11 cellular contexts compared by ENCODE assay signal in the genomic region with DNA sequence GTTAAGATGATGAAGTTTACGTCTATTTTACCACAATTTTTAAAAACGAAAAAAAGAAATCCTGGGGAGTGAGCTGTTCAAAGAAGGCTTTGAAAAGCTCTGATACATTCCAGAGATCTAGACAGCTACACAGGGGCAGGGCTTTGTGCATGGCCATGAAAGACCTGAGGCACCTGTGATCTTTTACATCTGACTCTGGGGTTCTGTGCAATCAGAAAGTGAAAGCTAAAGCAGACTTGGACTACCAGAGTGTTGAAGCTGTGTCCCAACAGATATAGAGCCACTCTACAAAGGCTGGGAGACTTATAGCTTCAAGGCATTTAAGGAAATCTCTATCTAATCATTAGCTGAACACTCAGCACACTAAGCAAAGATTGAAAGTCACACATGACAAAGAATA. TPM values are rescaled to one million over a fixed set of nuclear protein-coding genes. Genes with fewer than 3 reads are reported as not detected.
DNase-seq lines count a peak whose midpoint lies in the region; ATAC-seq, FAIRE-seq and TF ChIP-seq lines count a peak whose summit lies in the region.
"Had no signal": no experiment of that assay in that cellular context is flagged by ENCODE, and none has a peak within 500 bp of the region (broad histone marks: within the 10 kb centered on the region; RNA-seq: fewer than 3 reads in every experiment).

No MANE protein-coding gene starts in this region.

- peak; percentile 70 for ATAC-seq in GM19468 (IDR thresholded peaks at IDR 0.05; ENCODE audit: extremely low read depth, unreplicated experiment)
- peak; percentile 59 for ATAC-seq in HG03103 (IDR thresholded peaks at IDR 0.05; ENCODE audit: low read depth, unreplicated experiment)
- no peak for ATAC-seq in GM21360 (IDR thresholded peaks at IDR 0.05; ENCODE audit: unreplicated experiment)
- ATAC-seq in heart left ventricle: no peak
- ATAC-seq: activated CD4-positive, alpha-beta T cell treated with anti-CD3 and anti-CD28 coated beads for 36 hours had no signal

- TF ChIP-seq CTCF in epithelial cell of proximal tubule (conservative IDR thresholded peaks at IDR 0.05; ENCODE audit: low read depth, low read length) (no peak), prostate gland (IDR thresholded peaks at IDR 0.05) (no peak), heart left ventricle (IDR thresholded peaks at IDR 0.05) (no peak)

- intact Hi-C loops in prostate gland (cut with DNase I) (no loop called here), heart left ventricle (cut with DNase I) (no loop called here)

- H3K4me3 ChIP-seq in epithelial cell of proximal tubule (ENCODE audit: low read depth, low read length) (peak overlapping the region; percentile 9), prostate gland (no peak overlapping the region), heart left ventricle (no peak overlapping the region)
- H3K4me3 ChIP-seq: HAP-1 had no signal

- FAIRE-seq in GM18507 (lab: Jason Lieb, UNC): peak; percentile 90

- WGBS in prostate gland: 77% methylated on average over 2 of the region's 2 CpGs
- WGBS in heart left ventricle, 4 donors: 72 to 78% (median 75%) methylated on average over 2 of the region's 2 CpGs

- no peaks in the 10 kb centered on the region for H3K4me1 ChIP-seq in prostate gland (replicated peaks)
- no peaks in the 10 kb centered on the region for H3K4me1 ChIP-seq in heart left ventricle

- no peak overlapping the region for H3K27ac ChIP-seq in prostate gland
- H3K27ac ChIP-seq in heart left ventricle: no peak overlapping the region

- DNase-seq in GM18507 (ENCODE audit: extremely low spot score, insufficient read length, low read depth) (no peak), epithelial cell of proximal tubule (ENCODE audit: low read depth) (peak; percentile 6), prostate gland (ENCODE audit: low spot score) (no peak), heart left ventricle (no peak), CD1c-positive myeloid dendritic cell (ENCODE audit: extremely low spot score) (no peak)
- DNase-seq: activated CD4-positive, alpha-beta T cell treated with anti-CD3 and anti-CD28 coated beads for 36 hours; AML-193 had no signal

- H3K27me3 ChIP-seq in prostate gland (replicated peaks; ENCODE audit: insufficient read depth): no peaks in the 10 kb centered on the region
- no peaks in the 10 kb centered on the region for H3K27me3 ChIP-seq in heart left ventricle

- H3K36me3 ChIP-seq in prostate gland: no peaks in the 10 kb centered on the region
- no peaks in the 10 kb centered on the region for H3K36me3 ChIP-seq in heart left ventricle
- H3K36me3 ChIP-seq: HAP-1 had no signal

- TF ChIP-seq POLR2A in prostate gland (IDR thresholded peaks at IDR 0.05) (no peak), heart left ventricle (IDR thresholded peaks at IDR 0.05) (no peak)

- H3K9me3 ChIP-seq in prostate gland (no peaks in the 10 kb centered on the region), heart left ventricle (peaks cover 0 to 18% (median 0%) of the 10 kb centered on the region in 12 donors)
- H3K9me3 ChIP-seq: HAP-1 had no signal

RNA-seq across cellular contexts. Expression of gene PARD6G, which starts 34.1 kb away (rescaled TPM):
- 3.0 and 3.6 TPM in 2 replicates for total RNA-seq in epithelial cell of proximal tubule
- 10 to 100 TPM; 12.3 to 18.7 TPM for total RNA-seq in prostate gland
- 1 to 10 TPM; 1.3 to 4.2 (median 2.2) TPM for total RNA-seq in heart left ventricle
- polyA plus RNA-seq in heart left ventricle: 1 to 10 TPM in 1 of 2 donors, under 1 TPM in 1; 0.69 to 3.0 TPM
- total RNA-seq: activated CD4-positive, alpha-beta T cell treated with anti-CD3 and anti-CD28 coated beads for 36 hours had no signal

Comparison
In these comparisons a context has a peak if more than half of its experiments do, and no peak if none do; other contexts are left out.
1. ATAC-seq: peak in GM19468 (single experiment) and HG03103 (single experiment); none in GM21360 (single experiment) and heart left ventricle (0 of 4).